Comparison of ENCODE assay signal across 1 cellular context in genomic region chr5:151155777-151156731, GRCh38.
TF ChIP-seq lines count a peak whose summit lies in the region.

No MANE protein-coding gene starts in this region.

TF ChIP-seq in GM23338, 12 proteins besides CTCF, POLR2A, EP300 and RAD21 (continued from another document):
- TF ChIP-seq ZNF462 (CRISPR knock-in tag; IDR thresholded peaks at IDR 0.05) (no peak), ZNF114 (CRISPR knock-in tag; IDR thresholded peaks at IDR 0.05) (no peak), EZH2 (IDR thresholded peaks at IDR 0.05; ENCODE audit: low read depth, unreplicated experiment) (no peak), JUNB (IDR thresholded peaks at IDR 0.05; ENCODE audit: unreplicated experiment) (no peak), ZNF331 (CRISPR knock-in tag; IDR thresholded peaks at IDR 0.05; ENCODE audit: low read depth) (no peak), EZH2phosphoT487 (IDR thresholded peaks at IDR 0.05; ENCODE audit: unreplicated experiment) (no peak), CREB1 (CRISPR knock-in tag; IDR thresholded peaks at IDR 0.05; ENCODE audit: low read depth) (no peak), STAT1 (IDR thresholded peaks at IDR 0.05; ENCODE audit: unreplicated experiment) (no peak), POLR2AphosphoS5 (IDR thresholded peaks at IDR 0.05; ENCODE audit: low read depth) (no peak), REST (IDR thresholded peaks at IDR 0.05; ENCODE audit: unreplicated experiment) (no peak)
